ENCODE assay signal across 11 cellular contexts in the genomic region with DNA sequence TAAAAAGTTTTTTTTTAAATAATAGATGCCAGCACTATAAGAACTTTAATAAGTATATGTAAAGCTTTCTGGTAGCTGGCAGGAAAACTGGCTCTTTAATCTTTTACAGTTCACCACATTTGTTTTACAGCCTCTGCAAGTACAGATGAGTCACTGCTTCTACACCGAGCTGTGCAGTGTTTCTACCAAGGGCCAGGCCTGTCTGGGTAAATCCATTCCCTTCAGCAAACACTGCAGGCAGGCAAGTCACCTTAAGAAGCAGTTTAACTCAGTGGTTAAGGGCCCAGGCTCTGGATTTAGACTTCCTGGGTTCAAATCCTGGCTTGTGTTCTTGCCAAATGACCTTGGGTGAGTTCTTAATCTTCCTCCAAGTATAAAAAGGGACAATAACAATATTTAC.
DNase-seq lines count a peak whose midpoint lies in the region; ATAC-seq and TF ChIP-seq lines count a peak whose summit lies in the region.
"Had no signal": no experiment of that assay in that cellular context is flagged by ENCODE, and none has a peak within 500 bp of the region (broad histone marks: within the 10 kb centered on the region; RNA-seq: fewer than 3 reads in every experiment).

No MANE protein-coding gene starts in this region.

- H3K4me1 ChIP-seq in mucosa of descending colon (ENCODE audit: low read depth), result no peaks in the 10 kb centered on the region
- H3K4me1 ChIP-seq: transverse colon had no signal

- no peaks in the 10 kb centered on the region for H3K36me3 ChIP-seq in mucosa of descending colon (ENCODE audit: low read depth)
- H3K36me3 ChIP-seq: transverse colon had no signal

- peak; percentile 67 for DNase-seq in AG10803 (ENCODE audit: low read depth)
- peak; percentile 68 for DNase-seq in ELR (ENCODE audit: low read depth)
- peak; percentile 21 for DNase-seq in T1000 (lab: John Stamatoyannopoulos, UW)
- DNase-seq in mucosa of descending colon, result peak in 2 of 3 donors; percentile 31 to 49
- DNase-seq in NCI-H2107 (lab: John Stamatoyannopoulos, UW), result no peak
- DNase-seq in DMS53 (lab: John Stamatoyannopoulos, UW), result no peak
- DNase-seq: CD4-positive, alpha-beta memory T cell; NCI-H2171 treated with DMSO at 0.1 percent for 48 hours; transverse colon had no signal

- H3K4me3 ChIP-seq in AG10803 (ENCODE audit: low read length) (no peak overlapping the region), mucosa of descending colon (no peak overlapping the region)
- H3K4me3 ChIP-seq: transverse colon had no signal

- ATAC-seq in mucosa of descending colon (no peak), GM18505 (IDR thresholded peaks at IDR 0.05; ENCODE audit: unreplicated experiment) (no peak)
- ATAC-seq: SK-N-SH treated with all-trans-retinoic acid at 6 μM for 48 hours had no signal

- no peak for TF ChIP-seq POLR2A in GM18505 (IDR thresholded peaks at IDR 0.05; ENCODE audit: borderline replicate concordance, extremely low read depth, insufficient read depth, insufficient read length)

- TF ChIP-seq CTCF in AG10803 (conservative IDR thresholded peaks at IDR 0.05; ENCODE audit: low read length) (no peak), mucosa of descending colon (IDR thresholded peaks at IDR 0.05) (no peak)

- intact Hi-C loops in mucosa of descending colon (cut with DNase I, micrococcal nuclease), result no loop called here

- H3K9me3 ChIP-seq in mucosa of descending colon, result no peaks in the 10 kb centered on the region
- H3K9me3 ChIP-seq: transverse colon had no signal

Comparison
In these comparisons a context has a peak if more than half of its experiments do, and no peak if none do; other contexts are left out.
1. DNase-seq: peak in AG10803 (single experiment), ELR (single experiment), T1000 (single experiment) and mucosa of descending colon (2 of 3); none in NCI-H2107 (single experiment) and DMS53 (single experiment).